In the genomic region with DNA sequence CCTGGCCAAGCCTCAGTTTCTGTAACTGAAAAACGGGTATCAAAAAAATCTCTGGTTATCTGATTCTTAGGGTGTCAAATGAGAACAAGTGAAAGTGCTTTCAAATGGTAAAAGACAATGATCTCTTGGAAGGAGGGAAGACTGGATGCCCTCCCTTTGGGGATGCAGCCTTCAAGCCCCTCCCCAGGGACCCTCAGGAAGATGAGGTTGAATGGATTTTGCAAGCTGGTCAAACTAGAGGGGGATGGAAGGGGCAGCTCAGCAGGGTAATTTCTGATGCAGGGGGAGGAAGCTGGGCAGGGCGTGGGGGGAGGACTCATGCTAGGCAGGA, we compare ENCODE assay signal across 10 cellular contexts. TPM values are rescaled to one million over a fixed set of nuclear protein-coding genes. Genes with fewer than 3 reads are reported as not detected.
DNase-seq lines count a peak whose midpoint lies in the region; ATAC-seq and TF ChIP-seq lines count a peak whose summit lies in the region.
"Had no signal": no experiment of that assay in that cellular context is flagged by ENCODE, and none has a peak within 500 bp of the region (broad histone marks: within the 10 kb centered on the region; RNA-seq: fewer than 3 reads in every experiment).

No MANE protein-coding gene starts in this region.

- WGBS in HUES64 = 13% methylated on average over 2 of the region's 2 CpGs
- WGBS in suprapubic skin = 33% methylated on average over 2 of the region's 2 CpGs

- H3K27me3 ChIP-seq in HUES64 (ENCODE audit: insufficient read depth, low read length) (no peaks in the 10 kb centered on the region), left lung (peaks cover 0 to 29% of the 10 kb centered on the region in 2 donors), suprapubic skin (no peaks in the 10 kb centered on the region)

- H3K9ac ChIP-seq in HUES64 (ENCODE audit: low read depth, low read length) = peak overlapping the region; percentile 86

- intact Hi-C loops in left lung (cut with DNase I) = no loop called here

- TF ChIP-seq CTCF in cardiac fibroblast (IDR thresholded peaks at IDR 0.05; ENCODE audit: low read depth, low read length) = no peak
- no peak for TF ChIP-seq CTCF in left lung (IDR thresholded peaks at IDR 0.05)
- no peak for TF ChIP-seq CTCF in suprapubic skin (IDR thresholded peaks at IDR 0.05)

- H3K9me3 ChIP-seq in HUES64 (ENCODE audit: insufficient read depth, low read depth, low read length) (no peaks in the 10 kb centered on the region), left lung (no peaks in the 10 kb centered on the region), suprapubic skin (no peaks in the 10 kb centered on the region)

- DNase-seq in cardiac fibroblast (ENCODE audit: low read depth in 2 of 2) (no peak), left lung (no peak), suprapubic skin (ENCODE audit: low spot score in 2 of 2) (no peak)
- DNase-seq in activated CD8-positive, alpha-beta memory T cell treated with anti-CD3 and anti-CD28 coated beads, Interleukin-2, amount 50 U/mL, for 48 hours = no peak
- DNase-seq: NCI-H524 treated with DMSO at 0.1 percent for 48 hours had no signal

- no peak for TF ChIP-seq EP300 in suprapubic skin (IDR thresholded peaks at IDR 0.05)

- H3K27ac ChIP-seq in HUES64 (ENCODE audit: low read depth, low read length) (peak overlapping the region; percentile 97), left lung (peak overlapping the region; percentile 26 to 73), suprapubic skin (peak overlapping the region; percentile 76)

- H3K4me3 ChIP-seq in HUES64 (ENCODE audit: low read length) (peak overlapping the region; percentile 59; the same call in 1 of the 2 replicates), cardiac fibroblast (replicated peaks in 1 of 2; ENCODE audit: low read depth in 2 of 2, low read length in 2 of 2) (peak overlapping the region; percentile 8 to 50), left lung (no peak overlapping the region), suprapubic skin (no peak overlapping the region)

- H3K4me1 ChIP-seq in HUES64 (ENCODE audit: insufficient read depth, low read length) = peaks cover 61% of the 10 kb centered on the region
- H3K4me1 ChIP-seq in left lung = peaks cover 37 to 79% of the 10 kb centered on the region in 2 donors
- H3K4me1 ChIP-seq in suprapubic skin = peaks cover 70% of the 10 kb centered on the region

- ATAC-seq in left lung (no peak), GM19463 (IDR thresholded peaks at IDR 0.05; ENCODE audit: unreplicated experiment) (no peak), GM18502 (IDR thresholded peaks at IDR 0.05; ENCODE audit: poor library complexity, unreplicated experiment) (no peak), HG03354 (IDR thresholded peaks at IDR 0.05; ENCODE audit: poor library complexity, severe bottlenecking, unreplicated experiment) (no peak)
- ATAC-seq: stimulated activated effector memory CD8-positive, alpha-beta T cell treated with anti-CD3 and anti-CD28 coated beads, Interleukin-12 subunit alpha, Interleukin-12 subunit beta, amount 100 ng/mL, for 72 hours had no signal

- TF ChIP-seq POLR2A in suprapubic skin (IDR thresholded peaks at IDR 0.05) = no peak

- H3K36me3 ChIP-seq in HUES64 (ENCODE audit: insufficient read depth, low read length) (no peaks in the 10 kb centered on the region), left lung (no peaks in the 10 kb centered on the region), suprapubic skin (no peaks in the 10 kb centered on the region)

RNA-seq across cellular contexts. Expression of a gene that starts 22.4 kb away (rescaled TPM):
- polyA plus RNA-seq in HUES64 (2013, experiment 1 of 2) = 39.3 TPM
- 29.3 TPM for polyA plus RNA-seq in HUES64 (2013, experiment 2 of 2)
- 10 to 100 TPM; 49.1 to 51.0 TPM for total RNA-seq in left lung
- total RNA-seq in suprapubic skin = 100 to 1,000 TPM in 3 of 4 donors, 10 to 100 TPM in 1; 94.8 to 149 (median 121) TPM

Comparison
In these comparisons a context has a peak if more than half of its experiments do, and no peak if none do; other contexts are left out.
1. H3K4me3 ChIP-seq: peak in HUES64 (single experiment) and cardiac fibroblast (2 of 2); none in left lung (0 of 2) and suprapubic skin (single experiment).
2. Peak in every context shown above with its lines, with median percentiles within 50 percentile points of each other: H3K27ac ChIP-seq.